In genomic region chr7:69489533-69489932, GRCh38 we compare ENCODE assay signal across 28 cellular contexts.
"Had no signal": no experiment of that assay in that cellular context is flagged by ENCODE, and none has a peak within 500 bp of the region (broad histone marks: within the 10 kb centered on the region; RNA-seq: fewer than 3 reads in every experiment).

No MANE protein-coding gene starts in this region.

- H3K4me1 ChIP-seq: colonic mucosa, esophagus muscularis mucosa, esophagus squamous epithelium, foreskin keratinocyte, gastrocnemius medialis, gastroesophageal sphincter, heart left ventricle had no signal

- FAIRE-seq: colon, endometrium, endothelial cell of umbilical vein, frontal cortex had no signal

- H3K36me3 ChIP-seq: colonic mucosa, esophagus muscularis mucosa, esophagus squamous epithelium, gastrocnemius medialis, gastroesophageal sphincter, heart left ventricle, heart right ventricle had no signal

- H3K27me3 ChIP-seq: colonic mucosa, esophagus muscularis mucosa, esophagus squamous epithelium, foreskin keratinocyte, gastrocnemius medialis, gastroesophageal sphincter, heart right ventricle had no signal

- H3K9me3 ChIP-seq: colonic mucosa, esophagus muscularis mucosa, esophagus squamous epithelium, gastrocnemius medialis, gastroesophageal sphincter, heart left ventricle, heart right ventricle had no signal

- ATAC-seq: effector memory CD8-positive, alpha-beta T cell; esophagus mucosa; foreskin keratinocyte; gastrocnemius medialis; gastroesophageal sphincter; heart left ventricle; heart right ventricle had no signal

- H3K27ac ChIP-seq: colonic mucosa, coronary artery, dorsolateral prefrontal cortex, epithelial cell of prostate, esophagus muscularis mucosa, esophagus squamous epithelium, foreskin keratinocyte, gastrocnemius medialis, gastroesophageal sphincter, heart left ventricle, heart right ventricle had no signal

- H3K4me3 ChIP-seq: colonic mucosa, coronary artery, dorsolateral prefrontal cortex, esophagus muscularis mucosa, esophagus squamous epithelium, gastrocnemius medialis, gastroesophageal sphincter, heart left ventricle, heart right ventricle had no signal

- DNase-seq: colonic mucosa; cortex of kidney; dermis blood vessel endothelial cell; dorsolateral prefrontal cortex; effector CD4-positive, alpha-beta T cell; effector CD8-positive, alpha-beta T cell; effector memory CD4-positive, alpha-beta T cell; effector memory CD8-positive, alpha-beta T cell; endodermal cell; erythroblast; esophagus squamous epithelium; foreskin fibroblast; foreskin keratinocyte; foreskin melanocyte; gastrocnemius medialis; glutamatergic neuron; head of caudate nucleus; heart left ventricle; heart right ventricle had no signal
